In genomic region chr16:83768976-83769375, GRCh38 we compare ENCODE assay signal across 27 cellular contexts. TPM values are rescaled to one million over a fixed set of nuclear protein-coding genes. Genes with fewer than 3 reads are reported as not detected.
DNase-seq lines count a peak whose midpoint lies in the region; ATAC-seq and TF ChIP-seq lines count a peak whose summit lies in the region.
"Had no signal": no experiment of that assay in that cellular context is flagged by ENCODE, and none has a peak within 500 bp of the region (broad histone marks: within the 10 kb centered on the region; RNA-seq: fewer than 3 reads in every experiment).

No MANE protein-coding gene starts in this region.

- no peak overlapping the region for H3K4me2 ChIP-seq in hepatocyte

- no peaks in the 10 kb centered on the region for H3K9me3 Mint-ChIP-seq in memory B cell
- H3K9me3 Mint-ChIP-seq: effector memory CD8-positive, alpha-beta T cell had no signal

- H4K20me1 ChIP-seq in hepatocyte (ENCODE audit: insufficient read depth, poor library complexity, severe bottlenecking): no peaks in the 10 kb centered on the region

- H3K79me2 ChIP-seq in hepatocyte: no peaks in the 10 kb centered on the region

- H3K9me2 ChIP-seq in hepatocyte (replicated peaks; ENCODE audit: insufficient read depth): no peaks in the 10 kb centered on the region

- H3K27ac ChIP-seq in cingulate gyrus (ENCODE audit: low read depth, low read length) (peak overlapping the region; percentile 62), hepatocyte (no peak overlapping the region)
- H3K27ac ChIP-seq: HL-60, prostate gland, RWPE1, skin epidermis had no signal

- no peaks in the 10 kb centered on the region for H3K36me3 Mint-ChIP-seq in memory B cell

- no peak overlapping the region for H2AFZ ChIP-seq in hepatocyte

- H3K27me3 Mint-ChIP-seq in memory B cell: no peaks in the 10 kb centered on the region

- no peaks in the 10 kb centered on the region for H3K4me1 ChIP-seq in hepatocyte (ENCODE audit: insufficient read depth)
- H3K4me1 ChIP-seq: BE2C, prostate gland had no signal

- intact Hi-C loops in Right ventricle myocardium superior (cut with DNase I) (no loop called here), cardiac septum (cut with DNase I) (no loop called here)

- DNase-seq in Right ventricle myocardium superior: no peak
- no peak for DNase-seq in cardiac septum (ENCODE audit: low spot score)
- DNase-seq in memory B cell (ENCODE audit: low spot score in 2 of 2): no peak
- no peak for DNase-seq in occipital lobe (lab: John Stamatoyannopoulos, UW)
- no peak for DNase-seq in dedifferentiated amniotic fluid mesenchymal stem cell (ENCODE audit: extremely low spot score)
- DNase-seq in hepatocyte (ENCODE audit: low spot score): no peak
- DNase-seq: activated CD4-positive, alpha-beta T cell treated with anti-CD3 and anti-CD28 coated beads, Interleukin-2, amount 50 U/mL, for 4 hours; activated CD8-positive, alpha-beta memory T cell treated with anti-CD3 and anti-CD28 coated beads, Interleukin-2, amount 50 U/mL, for 48 hours; activated effector memory CD4-positive, alpha-beta T cell treated with anti-CD3 and anti-CD28 coated beads, Interleukin-2, amount 50 U/mL, for 16 hours; BE2C; DND-41; effector memory CD8-positive, alpha-beta T cell; IMR-90; left colon; NCI-H1417; NCI-H2171 treated with DMSO at 0.1 percent for 48 hours; NCI-H524 treated with DMSO at 0.1 percent for 48 hours; stimulated activated CD4-positive, alpha-beta T cell treated with anti-CD3 and anti-CD28 coated beads, Interleukin-2, amount 100 ng/mL, for 24 hours; stimulated activated naive CD4-positive, alpha-beta T cell had no signal

- 60% methylated on average over 2 of the region's 2 CpGs for WGBS in hepatocyte (ENCODE audit: low lambda C conversion rate, missing lambda C conversion rate)

- no peaks in the 10 kb centered on the region for H3K9me3 ChIP-seq in hepatocyte (ENCODE audit: low read depth)
- H3K9me3 ChIP-seq: BE2C, prostate gland had no signal

- H3K27ac Mint-ChIP-seq in memory B cell: peak overlapping the region; percentile 15
- H3K27ac Mint-ChIP-seq: effector memory CD8-positive, alpha-beta T cell had no signal

- no peaks in the 10 kb centered on the region for H3K27me3 ChIP-seq in hepatocyte
- H3K27me3 ChIP-seq: BE2C had no signal

- no peaks in the 10 kb centered on the region for H3K36me3 ChIP-seq in hepatocyte (replicated peaks; ENCODE audit: insufficient read depth, low read depth)
- H3K36me3 ChIP-seq: BE2C, prostate gland had no signal

- no peak overlapping the region for H3K4me3 Mint-ChIP-seq in memory B cell
- H3K4me3 Mint-ChIP-seq: effector memory CD8-positive, alpha-beta T cell; neural crest cell had no signal

- ATAC-seq in Right ventricle myocardium superior (ENCODE audit: poor library complexity) (peak; percentile 50), memory B cell (ENCODE audit: low read depth) (no peak), HG03196 (IDR thresholded peaks at IDR 0.05; ENCODE audit: unreplicated experiment) (no peak)
- ATAC-seq: effector memory CD8-positive, alpha-beta T cell; left colon; SK-N-SH treated with all-trans-retinoic acid at 6 μM for 48 hours had no signal

- no peak overlapping the region for H3K4me3 ChIP-seq in hepatocyte
- H3K4me3 ChIP-seq: prostate gland, skin epidermis had no signal

- peaks cover 10% of the 10 kb centered on the region for H3K4me1 Mint-ChIP-seq in memory B cell

- TF ChIP-seq CTCF in hepatocyte (IDR thresholded peaks at IDR 0.05; ENCODE audit: poor library complexity): no peak

RNA-seq across cellular contexts. Expression of gene HSBP1, which starts 38.8 kb away (rescaled TPM):
- 175 TPM for total RNA-seq in Right ventricle myocardium superior
- total RNA-seq in cardiac septum: 126 TPM
- 114 TPM for total RNA-seq in occipital lobe
- total RNA-seq in hepatocyte: 26.7 and 26.9 TPM in 2 replicates
- 375 and 384 TPM in 2 replicates for polyA plus RNA-seq in hepatocyte
